In the genomic region with DNA sequence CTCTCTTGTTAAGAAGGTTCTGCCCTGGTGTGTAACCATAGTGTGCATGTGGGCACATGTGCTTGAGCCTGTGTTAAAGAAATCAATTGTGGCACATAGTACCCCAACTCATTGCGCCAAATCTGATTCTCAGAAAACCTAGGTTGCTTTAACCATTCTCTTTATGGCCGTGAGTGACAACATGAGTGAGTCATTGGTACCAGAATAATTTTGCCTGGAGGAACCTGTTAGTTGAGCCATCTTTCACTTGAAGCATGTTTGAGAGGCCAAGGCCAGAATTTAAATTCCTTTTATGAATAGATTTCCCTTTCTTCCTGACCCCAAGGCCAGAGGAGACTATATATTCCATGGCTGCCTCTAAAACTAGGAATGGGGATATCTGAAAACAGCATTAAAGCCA, we compare ENCODE assay signal across 32 cellular contexts. TPM values are rescaled to one million over a fixed set of nuclear protein-coding genes. Genes with fewer than 3 reads are reported as not detected.
"Had no signal": no experiment of that assay in that cellular context is flagged by ENCODE, and none has a peak within 500 bp of the region (broad histone marks: within the 10 kb centered on the region; RNA-seq: fewer than 3 reads in every experiment).

No MANE protein-coding gene starts in this region.

- H3K27ac ChIP-seq: brain microvascular endothelial cell, epithelial cell of prostate, esophagus squamous epithelium, left lung, lower lobe of right lung, skin epidermis, thoracic aorta, uterus had no signal

- H3K27me3 ChIP-seq: brain microvascular endothelial cell, uterus had no signal

- H3K36me3 ChIP-seq: brain microvascular endothelial cell, esophagus squamous epithelium, left lung, lower lobe of right lung, thoracic aorta, uterus had no signal

- H3K9me3 Mint-ChIP-seq: activated CD4-positive, alpha-beta T cell treated with anti-CD3 and anti-CD28 coated beads, Interleukin-2, amount 10 ng/mL, durations not matched to agents 7 days and 5 days; activated naive CD4-positive, alpha-beta T cell treated with anti-CD3 and anti-CD28 coated beads, Interleukin-2, amount 10 ng/mL, durations not matched to agents 7 days and 5 days; activated naive CD8-positive, alpha-beta T cell treated with anti-CD3 and anti-CD28 coated beads, Interleukin-2, amount 10 ng/mL, durations not matched to agents 7 days and 5 days; activated T-cell treated with anti-CD3 and anti-CD28 coated beads, Interleukin-2, amount 50 U/mL, for 24 hours; natural killer cell treated with Interleukin-12 subunit alpha and Interleukin-12 subunit beta and Interleukin-15 and Interleukin-18, amount 100 ng/mL, for 72 hours; stimulated activated effector memory CD8-positive, alpha-beta T cell treated with anti-CD3 and anti-CD28 coated beads, Interleukin-12 subunit alpha, Interleukin-12 subunit beta, amount 100 ng/mL, for 72 hours; stimulated activated naive CD8-positive, alpha-beta T cell treated with anti-CD3 and anti-CD28 coated beads, Interleukin-15, Interleukin-2, amounts not matched to agents 100 ng/mL and 50 ng/mL, for 24 hours; type B pancreatic cell had no signal

- H3K27ac Mint-ChIP-seq: activated CD4-positive, alpha-beta memory T cell treated with anti-CD3 and anti-CD28 coated beads, Interleukin-2, amount 10 ng/mL, durations not matched to agents 7 days and 5 days; activated CD4-positive, alpha-beta T cell treated with anti-CD3 and anti-CD28 coated beads, Interleukin-2, amount 10 ng/mL, durations not matched to agents 7 days and 5 days; activated naive CD4-positive, alpha-beta T cell treated with anti-CD3 and anti-CD28 coated beads, Interleukin-2, amount 10 ng/mL, durations not matched to agents 7 days and 5 days; activated naive CD8-positive, alpha-beta T cell treated with anti-CD3 and anti-CD28 coated beads, Interleukin-2, amount 10 ng/mL, durations not matched to agents 7 days and 5 days; activated T-cell treated with anti-CD3 and anti-CD28 coated beads, Interleukin-2, amount 50 U/mL, for 24 hours; natural killer cell treated with Interleukin-12 subunit alpha and Interleukin-12 subunit beta and Interleukin-15 and Interleukin-18, amount 100 ng/mL, for 72 hours; stimulated activated naive CD8-positive, alpha-beta T cell treated with anti-CD3 and anti-CD28 coated beads, Interleukin-15, Interleukin-2, amounts not matched to agents 100 ng/mL and 50 ng/mL, for 24 hours; T-helper 17 cell; type B pancreatic cell had no signal

- H3K4me1 Mint-ChIP-seq: activated CD4-positive, alpha-beta memory T cell treated with anti-CD3 and anti-CD28 coated beads, Interleukin-2, amount 10 ng/mL, durations not matched to agents 7 days and 5 days; activated CD4-positive, alpha-beta T cell treated with anti-CD3 and anti-CD28 coated beads, Interleukin-2, amount 10 ng/mL, durations not matched to agents 7 days and 5 days; activated naive CD4-positive, alpha-beta T cell treated with anti-CD3 and anti-CD28 coated beads, Interleukin-2, amount 10 ng/mL, durations not matched to agents 7 days and 5 days; activated naive CD8-positive, alpha-beta T cell treated with anti-CD3 and anti-CD28 coated beads, Interleukin-2, amount 10 ng/mL, durations not matched to agents 7 days and 5 days; stimulated activated effector memory CD8-positive, alpha-beta T cell treated with anti-CD3 and anti-CD28 coated beads, Interleukin-12 subunit alpha, Interleukin-12 subunit beta, amount 100 ng/mL, for 72 hours; T-helper 17 cell had no signal

- H3K4me1 ChIP-seq: esophagus squamous epithelium, left lung, lower lobe of right lung, uterus had no signal

- H3K9me3 ChIP-seq: esophagus squamous epithelium, left lung, lower lobe of right lung, thoracic aorta, uterus had no signal

- ATAC-seq: left lung; lower lobe of right lung; right cardiac atrium; stimulated activated effector memory CD8-positive, alpha-beta T cell treated with anti-CD3 and anti-CD28 coated beads, Interleukin-12 subunit alpha, Interleukin-12 subunit beta, amount 100 ng/mL, for 72 hours; T-helper 17 cell had no signal

- DNase-seq: activated CD4-positive, alpha-beta memory T cell treated with anti-CD3 and anti-CD28 coated beads, Interleukin-2, amount 10 ng/mL, durations not matched to agents 7 days and 5 days; activated CD4-positive, alpha-beta T cell treated with anti-CD3 and anti-CD28 coated beads for 1 hour; activated CD4-positive, alpha-beta T cell treated with anti-CD3 and anti-CD28 coated beads, Interleukin-2, amount 10 ng/mL, durations not matched to agents 7 days and 5 days; activated CD8-positive, alpha-beta memory T cell treated with anti-CD3 and anti-CD28 coated beads, Interleukin-2, amount 50 U/mL, for 48 hours; activated gamma-delta T cell; activated naive CD4-positive, alpha-beta T cell treated with anti-CD3 and anti-CD28 coated beads, Interleukin-2, amount 10 ng/mL, durations not matched to agents 7 days and 5 days; activated naive CD8-positive, alpha-beta T cell treated with anti-CD3 and anti-CD28 coated beads, Interleukin-2, amount 10 ng/mL, durations not matched to agents 7 days and 5 days; activated T-cell treated with anti-CD3 and anti-CD28 coated beads, Interleukin-2, amount 50 U/mL, for 24 hours; amniotic stem cell; brain microvascular endothelial cell; central memory CD4-positive, alpha-beta T cell; dermis blood vessel endothelial cell; effector CD4-positive, alpha-beta T cell; esophagus squamous epithelium; glutamatergic neuron; left lung; lower lobe of right lung; mesenchymal stem cell; right cardiac atrium; stimulated activated CD4-positive, alpha-beta T cell treated with anti-CD3 and anti-CD28 coated beads, Interleukin-12 subunit alpha, Interleukin-12 subunit beta, amount 100 ng/mL, for 4 hours; stimulated activated CD4-positive, alpha-beta T cell treated with anti-CD3 and anti-CD28 coated beads, Interleukin-4, amount 100 ng/mL, for 1 hour; T-helper 17 cell; uterus had no signal

- H3K4me3 Mint-ChIP-seq: activated CD4-positive, alpha-beta memory T cell treated with anti-CD3 and anti-CD28 coated beads, Interleukin-2, amount 10 ng/mL, durations not matched to agents 7 days and 5 days; activated CD4-positive, alpha-beta T cell treated with anti-CD3 and anti-CD28 coated beads, Interleukin-2, amount 10 ng/mL, durations not matched to agents 7 days and 5 days; activated naive CD4-positive, alpha-beta T cell treated with anti-CD3 and anti-CD28 coated beads, Interleukin-2, amount 10 ng/mL, durations not matched to agents 7 days and 5 days; activated naive CD8-positive, alpha-beta T cell treated with anti-CD3 and anti-CD28 coated beads, Interleukin-2, amount 10 ng/mL, durations not matched to agents 7 days and 5 days; activated T-cell treated with anti-CD3 and anti-CD28 coated beads, Interleukin-2, amount 50 U/mL, for 24 hours; natural killer cell treated with Interleukin-12 subunit alpha and Interleukin-12 subunit beta and Interleukin-15 and Interleukin-18, amount 100 ng/mL, for 72 hours; stimulated activated effector memory CD8-positive, alpha-beta T cell treated with anti-CD3 and anti-CD28 coated beads, Interleukin-12 subunit alpha, Interleukin-12 subunit beta, amount 100 ng/mL, for 72 hours; stimulated activated naive CD8-positive, alpha-beta T cell treated with anti-CD3 and anti-CD28 coated beads, Interleukin-15, Interleukin-2, amounts not matched to agents 100 ng/mL and 50 ng/mL, for 24 hours; T-helper 17 cell; type B pancreatic cell had no signal

- H3K4me3 ChIP-seq: esophagus squamous epithelium, left lung, lower lobe of right lung, skin epidermis, thoracic aorta, uterus had no signal

- H3K36me3 Mint-ChIP-seq: activated naive CD4-positive, alpha-beta T cell treated with anti-CD3 and anti-CD28 coated beads, Interleukin-2, amount 10 ng/mL, durations not matched to agents 7 days and 5 days; activated naive CD8-positive, alpha-beta T cell treated with anti-CD3 and anti-CD28 coated beads, Interleukin-2, amount 10 ng/mL, durations not matched to agents 7 days and 5 days; natural killer cell treated with Interleukin-12 subunit alpha and Interleukin-12 subunit beta and Interleukin-15 and Interleukin-18, amount 100 ng/mL, for 72 hours; stimulated activated effector memory CD8-positive, alpha-beta T cell treated with anti-CD3 and anti-CD28 coated beads, Interleukin-12 subunit alpha, Interleukin-12 subunit beta, amount 100 ng/mL, for 72 hours; type B pancreatic cell had no signal

RNA-seq across cellular contexts. Expression of gene SLC36A2, which starts 35.2 kb away (rescaled TPM):
- total RNA-seq: activated CD4-positive, alpha-beta memory T cell treated with anti-CD3 and anti-CD28 coated beads, Interleukin-2, amount 10 ng/mL, durations not matched to agents 7 days and 5 days; activated CD4-positive, alpha-beta T cell treated with anti-CD3 and anti-CD28 coated beads, Interleukin-2, amount 10 ng/mL, durations not matched to agents 7 days and 5 days; activated naive CD8-positive, alpha-beta T cell treated with anti-CD3 and anti-CD28 coated beads, Interleukin-2, amount 10 ng/mL, durations not matched to agents 7 days and 5 days; astrocyte; dermis blood vessel endothelial cell; esophagus squamous epithelium; frontal cortex; left lung; lower lobe of right lung; natural killer cell treated with Interleukin-12 subunit alpha and Interleukin-12 subunit beta and Interleukin-15 and Interleukin-18, amount 100 ng/mL, for 72 hours; right cardiac atrium; T-helper 17 cell; thoracic aorta; uterus had no signal
